In the genomic region with DNA sequence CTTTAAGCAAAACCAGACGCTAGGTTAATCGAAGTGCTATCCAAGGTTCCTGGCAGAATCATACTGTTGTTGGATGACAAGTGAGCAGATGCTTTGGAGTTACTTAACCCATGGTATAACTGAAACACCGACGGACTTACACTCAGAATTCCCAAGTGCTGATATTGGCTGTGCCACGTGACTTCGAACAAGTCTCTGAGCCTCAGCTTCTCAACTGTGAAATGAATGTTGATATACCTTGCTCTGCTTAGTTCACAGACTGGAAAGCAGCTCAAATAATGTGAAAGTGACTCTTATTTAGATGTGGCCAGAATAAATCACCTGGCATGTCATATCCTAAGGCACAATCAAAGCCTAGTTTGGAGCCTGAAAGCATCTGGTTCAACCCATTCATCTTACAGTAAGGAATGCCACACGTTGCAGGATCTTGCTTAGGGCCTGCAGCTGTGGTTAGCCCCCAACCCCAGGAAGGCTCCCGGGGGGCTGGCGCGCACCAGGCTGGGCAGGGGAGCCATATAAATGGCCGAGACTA, we compare ENCODE assay signal across 8 cellular contexts. TPM values are rescaled to one million over a fixed set of nuclear protein-coding genes. Genes with fewer than 3 reads are reported as not detected.
DNase-seq lines count a peak whose midpoint lies in the region; ATAC-seq, FAIRE-seq and TF ChIP-seq lines count a peak whose summit lies in the region.

No MANE protein-coding gene starts in this region.

- FAIRE-seq in kidney (lab: Jason Lieb, UNC): no peak

- H3K9me3 Mint-ChIP-seq in activated T-cell treated with anti-CD3 and anti-CD28 coated beads, Interleukin-2, amount 50 U/mL, for 4 hours: no peaks in the 10 kb centered on the region
- H3K9me3 Mint-ChIP-seq in activated naive CD8-positive, alpha-beta T cell (ENCODE audit: low read depth): no peaks in the 10 kb centered on the region

- peak overlapping the region; percentile 87 for H3K27ac Mint-ChIP-seq in activated naive CD8-positive, alpha-beta T cell

- H3K27ac ChIP-seq in kidney (ENCODE audit: low read depth in 2 of 2, low read length in 2 of 2) (no peak overlapping the region), thyroid gland (peak overlapping the region in 1 of 3 donors; percentile 44)

- H3K36me3 Mint-ChIP-seq in activated T-cell treated with anti-CD3 and anti-CD28 coated beads, Interleukin-2, amount 50 U/mL, for 4 hours (ENCODE audit: insufficient read depth): peaks cover 17% of the 10 kb centered on the region
- peaks cover 10% of the 10 kb centered on the region for H3K36me3 Mint-ChIP-seq in activated naive CD8-positive, alpha-beta T cell

- 23 to 28% methylated on average over 11 of the region's 11 CpGs for WGBS in thyroid gland, 2 donors

- no peaks in the 10 kb centered on the region for H3K27me3 ChIP-seq in thyroid gland

- H3K4me3 ChIP-seq in kidney (ENCODE audit: low read length in 2 of 2) (peak overlapping the region; percentile 77 to 93), thyroid gland (replicated peaks in 1 of 3) (peak overlapping the region; percentile 19 to 75 (median 57))

- H3K9me3 ChIP-seq in kidney (ENCODE audit: control insufficient read depth in 1 of 2, low read length in 2 of 2): no peaks in the 10 kb centered on the region
- H3K9me3 ChIP-seq in thyroid gland: no peaks in the 10 kb centered on the region

- H3K4me1 ChIP-seq in kidney (ENCODE audit: control insufficient read depth in 1 of 2, insufficient read depth in 1 of 2, low read depth in 1 of 2, low read length in 2 of 2): peaks cover 10 to 13% of the 10 kb centered on the region in 2 donors
- H3K4me1 ChIP-seq in thyroid gland: peaks cover 15 to 27% of the 10 kb centered on the region in 2 donors

- H3K4me3 Mint-ChIP-seq in activated T-cell treated with anti-CD3 and anti-CD28 coated beads, Interleukin-2, amount 50 U/mL, for 4 hours: peak overlapping the region; percentile 93
- peak overlapping the region; percentile 92 for H3K4me3 Mint-ChIP-seq in activated naive CD8-positive, alpha-beta T cell

- TF ChIP-seq POLR2A in thyroid gland (IDR thresholded peaks at IDR 0.05): no peak

- ATAC-seq in activated T-cell treated with anti-CD3 and anti-CD28 coated beads, Interleukin-2, amount 50 U/mL, for 4 hours: no peak

- intact Hi-C loops in kidney (cut with DNase I): no loop called here
- intact Hi-C loops in thyroid gland (cut with DNase I): no loop called here

- TF ChIP-seq CTCF in kidney (IDR thresholded peaks at IDR 0.05; ENCODE audit: borderline replicate concordance, extremely low read depth, insufficient read depth) (no peak), thyroid gland (IDR thresholded peaks at IDR 0.05) (no peak)

- peak overlapping the region; percentile 59 to 79 for H3K9ac ChIP-seq in kidney (ENCODE audit: low read length in 2 of 2)

- no peaks in the 10 kb centered on the region for H3K27me3 Mint-ChIP-seq in activated T-cell treated with anti-CD3 and anti-CD28 coated beads, Interleukin-2, amount 50 U/mL, for 4 hours (ENCODE audit: low read depth)
- H3K27me3 Mint-ChIP-seq in activated naive CD8-positive, alpha-beta T cell: no peaks in the 10 kb centered on the region

- DNase-seq in activated T-cell treated with anti-CD3 and anti-CD28 coated beads, Interleukin-2, amount 50 U/mL, for 4 hours: no peak
- DNase-seq in activated T-cell treated with anti-CD3 and anti-CD28 coated beads for 4 hours: no peak
- DNase-seq in kidney: no peak
- no peak for DNase-seq in thyroid gland
- DNase-seq in stimulated activated CD4-positive, alpha-beta T cell treated with anti-CD3 and anti-CD28 coated beads, Interleukin-2, amount 100 ng/mL, for 24 hours: no peak
- DNase-seq in COLO668 (lab: John Stamatoyannopoulos, UW; ENCODE audit: unreplicated experiment): no peak
- DNase-seq in NCI-H2107 treated with DMSO at 0.1 percent for 48 hours (lab: John Stamatoyannopoulos, UW; ENCODE audit: unreplicated experiment): no peak

- H3K4me1 Mint-ChIP-seq in activated T-cell treated with anti-CD3 and anti-CD28 coated beads, Interleukin-2, amount 50 U/mL, for 4 hours (ENCODE audit: low read depth): peaks cover 37% of the 10 kb centered on the region
- peaks cover 51% of the 10 kb centered on the region for H3K4me1 Mint-ChIP-seq in activated naive CD8-positive, alpha-beta T cell (ENCODE audit: low read depth)

- H3K36me3 ChIP-seq in kidney (ENCODE audit: control insufficient read depth in 1 of 2, insufficient read depth in 2 of 2, low read length in 2 of 2) (no peaks in the 10 kb centered on the region), thyroid gland (peaks cover 0 to 3% of the 10 kb centered on the region in 2 donors)

RNA-seq across cellular contexts. Expression of a gene that starts 0.8 kb away (rescaled TPM):
- total RNA-seq in activated T-cell treated with anti-CD3 and anti-CD28 coated beads, Interleukin-2, amount 50 U/mL, for 4 hours: 10 to 100 TPM; 31.7 to 43.3 (median 40.3) TPM
- total RNA-seq in kidney (14.8 TPM), thyroid gland (10 to 100 TPM; 13.6 to 20.1 (median 15.3) TPM)
- polyA plus RNA-seq in kidney (ENCODE audit: insufficient read depth, low read depth, low replicate concordance): 3.5 TPM

RNA-seq across cellular contexts. Expression of a gene that starts 3.6 kb away (rescaled TPM):
- total RNA-seq in activated T-cell treated with anti-CD3 and anti-CD28 coated beads, Interleukin-2, amount 50 U/mL, for 4 hours: 10 to 100 TPM; 85.9 to 96.4 (median 96.0) TPM
- total RNA-seq in kidney (40.8 TPM), thyroid gland (10 to 100 TPM in 3 of 4 donors, 1 to 10 TPM in 1; 9.2 to 31.8 (median 25.2) TPM)
- 72.7 TPM for polyA plus RNA-seq in kidney (ENCODE audit: insufficient read depth, low read depth, low replicate concordance)
